In the genomic region with DNA sequence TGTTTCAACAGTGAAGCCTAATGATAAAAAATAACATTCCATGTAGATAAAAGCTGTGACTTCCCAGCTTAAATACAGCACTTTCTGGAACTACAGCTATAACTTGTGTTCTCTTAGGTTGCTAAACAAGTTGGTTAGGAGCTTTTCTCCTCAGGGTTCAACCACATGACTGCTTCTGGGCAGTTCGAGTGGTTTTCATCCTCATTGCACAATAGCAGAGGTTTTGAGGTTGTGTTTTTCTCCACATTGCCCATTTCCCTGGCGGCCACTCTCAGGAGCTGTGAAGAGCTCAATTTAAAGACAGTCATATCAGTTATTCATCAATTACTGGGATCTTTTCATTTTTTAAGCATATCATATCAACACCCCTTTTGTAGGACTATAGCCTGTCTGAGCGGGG, we compare ENCODE assay signal across 9 cellular contexts.
A peak's percentile ranks its signal among the peaks of the same experiment; 100 is the strongest.
DNase-seq lines count a peak whose midpoint lies in the region; ATAC-seq and TF ChIP-seq lines count a peak whose summit lies in the region.
"Had no signal": no experiment of that assay in that cellular context is flagged by ENCODE, and none has a peak within 500 bp of the region (broad histone marks: within the 10 kb centered on the region; RNA-seq: fewer than 3 reads in every experiment).

No MANE protein-coding gene starts in this region.

- peaks cover 28% of the 10 kb centered on the region for H3K4me1 ChIP-seq in testis

- intact Hi-C loops in testis (cut with DNase I; ENCODE audit: low total_unique reads), result no loop called here

- H3K27ac Mint-ChIP-seq in naive thymus-derived CD8-positive, alpha-beta T cell, result no peak overlapping the region
- H3K27ac Mint-ChIP-seq: immature natural killer cell had no signal

- DNase-seq in NOMO-1 treated with DMSO at 0.1 percent for 48 hours (lab: John Stamatoyannopoulos, UW; ENCODE audit: unreplicated experiment) (peak; percentile 89), medulla oblongata (ENCODE audit: extremely low spot score) (peak; percentile 77), testis (peak; percentile 74), MG63 (no peak), NCI-H510A treated with DMSO at 0.1 percent for 48 hours (lab: John Stamatoyannopoulos, UW) (no peak)
- DNase-seq in naive thymus-derived CD8-positive, alpha-beta T cell, result no peak

- no peak for TF ChIP-seq CTCF in testis (IDR thresholded peaks at IDR 0.05)

- TF ChIP-seq POLR2A in testis (IDR thresholded peaks at IDR 0.05), result no peak

- 67 to 81% methylated on average over 3 of the region's 3 CpGs for WGBS in testis, 2 donors

- peaks cover 4 to 20% (median 11%) of the 10 kb centered on the region in 5 donors for H3K27me3 Mint-ChIP-seq in naive thymus-derived CD8-positive, alpha-beta T cell

- POLR2A ChIA-PET in naive thymus-derived CD8-positive, alpha-beta T cell (lab: Charles Lee), result no interaction called here

- no peaks in the 10 kb centered on the region for H3K36me3 Mint-ChIP-seq in naive thymus-derived CD8-positive, alpha-beta T cell

- no peaks in the 10 kb centered on the region for H3K4me1 Mint-ChIP-seq in naive thymus-derived CD8-positive, alpha-beta T cell

- H3K4me3 ChIP-seq in testis (no peak overlapping the region), MG63 (no peak overlapping the region)

- H3K9me3 ChIP-seq in testis (no peaks in the 10 kb centered on the region), MG63 (no peaks in the 10 kb centered on the region)

- H3K27me3 ChIP-seq in testis (no peaks in the 10 kb centered on the region), MG63 (no peaks in the 10 kb centered on the region)

- no peaks in the 10 kb centered on the region for H3K9me3 Mint-ChIP-seq in naive thymus-derived CD8-positive, alpha-beta T cell
- H3K9me3 Mint-ChIP-seq: immature natural killer cell had no signal

- H3K36me3 ChIP-seq in testis (ENCODE audit: low read depth, missing control alignments) (no peaks in the 10 kb centered on the region), MG63 (no peaks in the 10 kb centered on the region)

- no peak overlapping the region for H3K4me3 Mint-ChIP-seq in naive thymus-derived CD8-positive, alpha-beta T cell
- H3K4me3 Mint-ChIP-seq: immature natural killer cell had no signal

- ATAC-seq in esophagus mucosa, result peak; percentile 73
- ATAC-seq in naive thymus-derived CD8-positive, alpha-beta T cell, result no peak
- no peak for ATAC-seq in GM18868 (IDR thresholded peaks at IDR 0.05; ENCODE audit: unreplicated experiment)

- H3K27ac ChIP-seq in testis, result peak overlapping the region; percentile 81 to 82

Comparison
In these comparisons a context has a peak if more than half of its experiments do, and no peak if none do; other contexts are left out.
1. DNase-seq: peak in NOMO-1 treated with DMSO at 0.1 percent for 48 hours (single experiment), medulla oblongata (single experiment) and testis (single experiment); none in MG63 (single experiment), naive thymus-derived CD8-positive, alpha-beta T cell (0 of 10) and NCI-H510A treated with DMSO at 0.1 percent for 48 hours (single experiment).